In the genomic region with DNA sequence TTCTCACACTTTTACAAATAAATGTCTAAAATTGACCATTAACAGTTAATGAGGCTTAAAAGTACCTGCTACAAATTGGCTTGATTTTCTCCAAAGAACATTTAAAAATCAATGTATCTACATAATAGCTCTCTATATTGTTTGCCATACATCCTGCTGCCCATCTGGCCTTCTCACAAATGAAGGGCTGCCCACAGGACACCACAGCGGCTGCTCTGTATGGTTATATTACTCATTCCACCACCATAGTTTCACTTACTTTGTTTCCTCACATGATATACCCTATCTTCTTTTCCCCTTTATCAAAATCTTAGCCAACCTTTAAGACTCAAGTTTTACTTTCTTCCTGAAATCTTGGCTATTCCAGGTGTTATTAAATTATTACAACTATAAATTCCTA, we compare ENCODE assay signal across 33 cellular contexts.
"Had no signal": no experiment of that assay in that cellular context is flagged by ENCODE, and none has a peak within 500 bp of the region (broad histone marks: within the 10 kb centered on the region; RNA-seq: fewer than 3 reads in every experiment).

No MANE protein-coding gene starts in this region.

- DNase-seq: Karpas-422, Kasumi-1, MG63, MM.1S, MV-4-11, NCI-H1048, NCI-H1092, NCI-H1092 treated with DMSO at 0.1 percent for 48 hours, NCI-H1105, NCI-H1105 treated with DMSO at 0.1 percent for 48 hours, NCI-H1417 treated with DMSO at 0.1 percent for 48 hours, NCI-H1436, NCI-H1436 treated with DMSO at 0.1 percent for 48 hours, NCI-H146, NCI-H1694, NCI-H1694 treated with DMSO at 0.1 percent for 48 hours, NCI-H187, NCI-H187 treated with DMSO at 0.1 percent for 48 hours, NCI-H1930, NCI-H2029, NCI-H2029 treated with DMSO at 0.1 percent for 48 hours, NCI-H2081, NCI-H2081 treated with DMSO at 0.1 percent for 48 hours, NCI-H2107, NCI-H2171, NCI-H2171 treated with DMSO at 0.1 percent for 48 hours, NCI-H2227 treated with DMSO at 0.1 percent for 48 hours, NCI-H226, NCI-H345, NCI-H446, NCI-H446 treated with DMSO at 0.1 percent for 48 hours, NCI-H510A, NCI-H510A treated with DMSO at 0.1 percent for 48 hours had no signal

- H3K9me3 ChIP-seq: MG63 had no signal

- H3K27me3 ChIP-seq: MG63 had no signal

- H3K36me3 ChIP-seq: MG63 had no signal

- H3K4me3 ChIP-seq: MG63 had no signal
